Comparison of ENCODE assay signal across 28 cellular contexts in the genomic region with DNA sequence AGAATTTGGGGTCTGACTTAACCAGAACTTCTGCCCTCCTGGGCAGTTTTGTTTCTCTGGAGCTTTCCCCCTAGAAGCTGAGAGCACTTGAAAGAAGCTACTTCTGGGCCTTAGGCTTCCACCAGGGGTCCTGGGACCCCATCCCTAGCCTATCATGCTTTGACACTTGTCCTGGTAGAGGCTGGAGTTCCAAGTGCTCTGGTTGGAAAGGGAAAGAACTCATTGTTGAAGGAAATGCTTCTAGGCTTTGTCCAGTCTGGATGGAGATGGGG. TPM values are rescaled to one million over a fixed set of nuclear protein-coding genes. Genes with fewer than 3 reads are reported as not detected.
DNase-seq lines count a peak whose midpoint lies in the region; ATAC-seq and TF ChIP-seq lines count a peak whose summit lies in the region.
"Had no signal": no experiment of that assay in that cellular context is flagged by ENCODE, and none has a peak within 500 bp of the region (broad histone marks: within the 10 kb centered on the region; RNA-seq: fewer than 3 reads in every experiment).

No MANE protein-coding gene starts in this region.

- H3K27me3 Mint-ChIP-seq in natural killer cell (ENCODE audit: low read depth in 2 of 2) (peaks cover 73 to 84% of the 10 kb centered on the region in 2 donors), naive B cell (peaks cover 85 to 90% (median 88%) of the 10 kb centered on the region in 3 donors)
- peaks cover 53 to 78% of the 10 kb centered on the region in 2 donors for H3K27me3 Mint-ChIP-seq in natural killer cell treated with Interleukin-12 subunit alpha and Interleukin-12 subunit beta and Interleukin-15 and Interleukin-18, amount 100 ng/mL, for 72 hours
- H3K27me3 Mint-ChIP-seq in activated naive CD8-positive, alpha-beta T cell treated with anti-CD3 and anti-CD28 coated beads, Interleukin-2, amount 50 U/mL, for 24 hours, result peaks cover 87% of the 10 kb centered on the region

- no peaks in the 10 kb centered on the region for H3K36me3 Mint-ChIP-seq in natural killer cell
- no peaks in the 10 kb centered on the region for H3K36me3 Mint-ChIP-seq in natural killer cell treated with Interleukin-12 subunit alpha and Interleukin-12 subunit beta and Interleukin-15 and Interleukin-18, amount 100 ng/mL, for 72 hours
- H3K36me3 Mint-ChIP-seq in activated naive CD8-positive, alpha-beta T cell treated with anti-CD3 and anti-CD28 coated beads, Interleukin-2, amount 50 U/mL, for 24 hours (ENCODE audit: low read depth), result no peaks in the 10 kb centered on the region
- H3K36me3 Mint-ChIP-seq in naive B cell, result no peaks in the 10 kb centered on the region

- intact Hi-C loops in natural killer cell (cut with micrococcal nuclease), result no loop called here

- H3K9me3 Mint-ChIP-seq in natural killer cell (no peaks in the 10 kb centered on the region), naive B cell (no peaks in the 10 kb centered on the region)
- no peaks in the 10 kb centered on the region for H3K9me3 Mint-ChIP-seq in natural killer cell treated with Interleukin-12 subunit alpha and Interleukin-12 subunit beta and Interleukin-15 and Interleukin-18, amount 100 ng/mL, for 72 hours
- H3K9me3 Mint-ChIP-seq in activated naive CD8-positive, alpha-beta T cell treated with anti-CD3 and anti-CD28 coated beads, Interleukin-2, amount 50 U/mL, for 24 hours, result no peaks in the 10 kb centered on the region
- H3K9me3 Mint-ChIP-seq: activated B cell treated with CpG ODN at 0.5 μM for 24 hours; activated CD4-positive, alpha-beta memory T cell treated with anti-CD3 and anti-CD28 coated beads, Interleukin-2, amount 10 ng/mL, durations not matched to agents 7 days and 5 days; activated naive CD4-positive, alpha-beta T cell treated with anti-CD3 and anti-CD28 coated beads for 36 hours had no signal

- H3K4me1 Mint-ChIP-seq in natural killer cell (peaks cover 14 to 15% of the 10 kb centered on the region in 2 donors), naive B cell (peaks cover 32 to 39% (median 34%) of the 10 kb centered on the region in 3 donors)
- H3K4me1 Mint-ChIP-seq in natural killer cell treated with Interleukin-12 subunit alpha and Interleukin-12 subunit beta and Interleukin-15 and Interleukin-18, amount 100 ng/mL, for 72 hours (ENCODE audit: low read depth in 2 of 2), result peaks cover 21 to 22% of the 10 kb centered on the region in 2 donors
- H3K4me1 Mint-ChIP-seq in activated naive CD8-positive, alpha-beta T cell treated with anti-CD3 and anti-CD28 coated beads, Interleukin-2, amount 50 U/mL, for 24 hours, result peaks cover 33% of the 10 kb centered on the region

- no peak for ATAC-seq in natural killer cell
- no peak for ATAC-seq in natural killer cell treated with Interleukin-12 subunit alpha and Interleukin-12 subunit beta and Interleukin-15 and Interleukin-18, amount 100 ng/mL, for 72 hours
- no peak for ATAC-seq in activated naive CD8-positive, alpha-beta T cell treated with anti-CD3 and anti-CD28 coated beads, Interleukin-2, amount 50 U/mL, for 24 hours
- ATAC-seq in naive B cell (ENCODE audit: low read depth in 2 of 2), result no peak
- no peak for ATAC-seq in esophagus mucosa
- ATAC-seq: A549, GM12878, left lung had no signal

- H3K27ac Mint-ChIP-seq in natural killer cell, result no peak overlapping the region
- no peak overlapping the region for H3K27ac Mint-ChIP-seq in natural killer cell treated with Interleukin-12 subunit alpha and Interleukin-12 subunit beta and Interleukin-15 and Interleukin-18, amount 100 ng/mL, for 72 hours
- no peak overlapping the region for H3K27ac Mint-ChIP-seq in activated naive CD8-positive, alpha-beta T cell treated with anti-CD3 and anti-CD28 coated beads, Interleukin-2, amount 50 U/mL, for 24 hours
- no peak overlapping the region for H3K27ac Mint-ChIP-seq in naive B cell
- H3K27ac Mint-ChIP-seq: activated B cell treated with CpG ODN at 0.5 μM for 24 hours; activated CD4-positive, alpha-beta memory T cell treated with anti-CD3 and anti-CD28 coated beads, Interleukin-2, amount 10 ng/mL, durations not matched to agents 7 days and 5 days; activated naive CD4-positive, alpha-beta T cell treated with anti-CD3 and anti-CD28 coated beads for 36 hours had no signal

- no peak for DNase-seq in natural killer cell
- no peak for DNase-seq in natural killer cell treated with Interleukin-12 subunit alpha and Interleukin-12 subunit beta and Interleukin-15 and Interleukin-18, amount 100 ng/mL, for 72 hours (ENCODE audit: low spot score)
- no peak for DNase-seq in activated naive CD8-positive, alpha-beta T cell treated with anti-CD3 and anti-CD28 coated beads, Interleukin-2, amount 50 U/mL, for 24 hours
- no peak for DNase-seq in naive B cell
- no peak for DNase-seq in SIG-M5 (lab: John Stamatoyannopoulos, UW)
- DNase-seq in hepatic stellate cell (ENCODE audit: low spot score), result no peak
- DNase-seq in AG08395 (ENCODE audit: low spot score), result no peak
- DNase-seq: activated B cell treated with CpG ODN at 0.5 μM for 24 hours; activated CD4-positive, alpha-beta memory T cell treated with anti-CD3 and anti-CD28 coated beads, Interleukin-2, amount 10 ng/mL, durations not matched to agents 7 days and 5 days; activated naive CD4-positive, alpha-beta T cell treated with anti-CD3 and anti-CD28 coated beads for 36 hours; C1 segment of cervical spinal cord; Karpas-422; left lung; midbrain; NCI-H1092; NCI-H1930; NCI-H345; nucleus accumbens; SHP77; stimulated activated CD4-positive, alpha-beta T cell treated with anti-CD3 and anti-CD28 coated beads, Interleukin-12 subunit alpha, Interleukin-12 subunit beta, amount 100 ng/mL, for 4 hours; uterus had no signal

- no peak for TF ChIP-seq CTCF in natural killer cell (IDR thresholded peaks at IDR 0.05)

- H3K4me3 Mint-ChIP-seq in natural killer cell (peak overlapping the region; percentile 45), naive B cell (peak overlapping the region; percentile 10 to 80 (median 72))
- H3K4me3 Mint-ChIP-seq in natural killer cell treated with Interleukin-12 subunit alpha and Interleukin-12 subunit beta and Interleukin-15 and Interleukin-18, amount 100 ng/mL, for 72 hours, result no peak overlapping the region
- H3K4me3 Mint-ChIP-seq in activated naive CD8-positive, alpha-beta T cell treated with anti-CD3 and anti-CD28 coated beads, Interleukin-2, amount 50 U/mL, for 24 hours, result peak overlapping the region; percentile 40
- H3K4me3 Mint-ChIP-seq: activated B cell treated with CpG ODN at 0.5 μM for 24 hours; activated CD4-positive, alpha-beta memory T cell treated with anti-CD3 and anti-CD28 coated beads, Interleukin-2, amount 10 ng/mL, durations not matched to agents 7 days and 5 days; activated naive CD4-positive, alpha-beta T cell treated with anti-CD3 and anti-CD28 coated beads for 36 hours had no signal

RNA-seq across cellular contexts. Expression of gene COL2A1, which starts 1.4 kb away (rescaled TPM):
- total RNA-seq in natural killer cell (not detected), esophagus mucosa (not detected)
- not detected for total RNA-seq in natural killer cell treated with Interleukin-12 subunit alpha and Interleukin-12 subunit beta and Interleukin-15 and Interleukin-18, amount 100 ng/mL, for 72 hours
- polyA plus RNA-seq in naive B cell (ENCODE audit: low read depth in 6 of 6), result not detected
- total RNA-seq: activated B cell treated with CpG ODN at 0.5 μM for 24 hours; activated CD4-positive, alpha-beta memory T cell treated with anti-CD3 and anti-CD28 coated beads, Interleukin-2, amount 10 ng/mL, durations not matched to agents 7 days and 5 days; activated naive CD4-positive, alpha-beta T cell treated with anti-CD3 and anti-CD28 coated beads for 36 hours; H4; HT-29; right atrium auricular region; subcutaneous adipose tissue had no signal

RNA-seq across cellular contexts. Expression of gene TMEM106C, which starts 42.3 kb away (rescaled TPM):
- 10 to 100 TPM; 19.1 to 26.2 (median 22.5) TPM for total RNA-seq in natural killer cell
- 10 to 100 TPM; 75.6 to 84.2 TPM for total RNA-seq in natural killer cell treated with Interleukin-12 subunit alpha and Interleukin-12 subunit beta and Interleukin-15 and Interleukin-18, amount 100 ng/mL, for 72 hours
- polyA plus RNA-seq in naive B cell (ENCODE audit: low read depth in 6 of 6), result 10 to 100 TPM; 32.6 to 53.0 (median 44.9) TPM
- 45.4 TPM for total RNA-seq in esophagus mucosa
